ENCODE assay signal across 2 cellular contexts in genomic region chr17:20244671-20245070, GRCh38.
A peak's percentile ranks its signal among the peaks of the same experiment; 100 is the strongest.
TF ChIP-seq lines count a peak whose summit lies in the region.

No MANE protein-coding gene starts in this region.

TF ChIP-seq in IMR-90, 13 proteins besides CTCF, POLR2A, EP300 and RAD21 (continued from another document):
- TF ChIP-seq ELK1 (IDR thresholded peaks at IDR 0.05; ENCODE audit: borderline replicate concordance, low read depth, low read length) (no peak), MAFK (IDR thresholded peaks at IDR 0.05; ENCODE audit: low read depth, low read length) (no peak)
TF ChIP-seq in IMR-90: peak in this region for 1.

TF ChIP-seq in K562, 482 proteins besides CTCF, POLR2A, EP300 and RAD21 (continued from another document):
- TF ChIP-seq TFE3 (CRISPR knock-in tag; IDR thresholded peaks at IDR 0.05), result peak; percentile 27
